8 cellular contexts compared by ENCODE assay signal in the genomic region with DNA sequence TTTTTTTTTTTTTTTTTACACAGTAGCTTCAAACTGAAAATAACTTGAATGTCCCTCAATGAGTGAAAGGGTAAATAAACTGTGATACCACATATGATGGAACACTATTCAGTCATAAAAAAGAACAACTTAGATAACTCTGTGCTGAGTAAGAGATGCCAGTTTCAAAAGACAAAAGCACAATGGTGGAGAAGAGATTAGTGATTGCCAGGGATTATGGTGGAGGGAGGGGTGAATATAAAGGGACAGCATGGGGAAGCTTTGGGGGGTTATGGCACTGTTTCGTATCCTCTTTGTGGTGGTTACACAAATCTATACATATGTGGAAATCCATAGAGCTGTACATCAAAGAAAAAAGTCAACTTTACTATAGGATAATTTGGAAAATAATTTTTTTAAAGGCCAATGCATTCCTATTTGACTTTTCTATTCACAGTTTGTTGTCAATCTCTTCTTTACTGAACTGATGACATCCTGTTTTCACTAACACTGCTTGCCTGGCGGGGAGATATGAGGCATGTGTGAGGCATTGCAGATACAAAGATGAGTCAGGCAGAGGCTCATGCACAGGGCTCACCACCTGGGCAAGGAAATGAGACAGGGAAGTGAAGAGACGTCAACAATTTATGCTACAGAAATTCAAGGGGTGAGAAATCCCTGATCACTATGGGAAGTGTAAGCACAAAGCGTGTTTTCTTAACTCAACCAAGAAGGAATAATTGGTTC.
DNase-seq lines count a peak whose midpoint lies in the region; FAIRE-seq and TF ChIP-seq lines count a peak whose summit lies in the region.

No MANE protein-coding gene starts in this region.

- H3K36me3 ChIP-seq in GM06990 (ENCODE audit: control insufficient read depth, insufficient read depth, low read length): no peaks in the 10 kb centered on the region

- DNase-seq in GM06990 (ENCODE audit: extremely low read depth, insufficient read length) (peak; percentile 26), H54 (ENCODE audit: insufficient read length, low spot score) (peak; percentile 10), NB4 (ENCODE audit: low read depth) (peak; percentile 10), islet precursor cell (peak; percentile 88), NCI-H2171 (lab: John Stamatoyannopoulos, UW) (no peak), KG1 (lab: John Stamatoyannopoulos, UW) (no peak)
- peak; percentile 65 to 68 for DNase-seq in activated T-cell treated with anti-CD3 and anti-CD28 coated beads, Interleukin-2, amount 50 U/mL, for 48 hours
- DNase-seq in stimulated activated CD8-positive, alpha-beta memory T cell treated with anti-CD3 and anti-CD28 coated beads, Interleukin-7, amount 100 ng/mL, for 48 hours (ENCODE audit: extremely low read depth in 1 of 2, low read depth in 1 of 2): peak; percentile 21 to 68

- H3K4me3 ChIP-seq in GM06990 (replicated peaks; ENCODE audit: low read depth, low read length): no peak overlapping the region
- H3K4me3 ChIP-seq in NB4 (ENCODE audit: low read depth, low read length): no peak overlapping the region

- TF ChIP-seq CTCF in GM06990 (IDR thresholded peaks at IDR 0.05; ENCODE audit: insufficient read depth, low read length, poor library complexity, severe bottlenecking) (no peak), NB4 (IDR thresholded peaks at IDR 0.05; ENCODE audit: low read depth, low read length) (no peak)

- peak; percentile 87 for FAIRE-seq in H54 (lab: Jason Lieb, UNC)

- no peaks in the 10 kb centered on the region for H3K27me3 ChIP-seq in GM06990 (replicated peaks; ENCODE audit: control insufficient read depth, insufficient read depth, low read length)

- TF ChIP-seq POLR2A in H54 (IDR thresholded peaks at IDR 0.05; ENCODE audit: low read depth, low read length): no peak
- no peak for TF ChIP-seq POLR2A in NB4 (IDR thresholded peaks at IDR 0.05; ENCODE audit: extremely low read depth, insufficient read length)

Comparison
In these comparisons a context has a peak if more than half of its experiments do, and no peak if none do; other contexts are left out.
1. DNase-seq: peak in GM06990 (single experiment), H54 (single experiment), NB4 (single experiment), activated T-cell treated with anti-CD3 and anti-CD28 coated beads, Interleukin-2, amount 50 U/mL, for 48 hours (2 of 2), islet precursor cell (single experiment) and stimulated activated CD8-positive, alpha-beta memory T cell treated with anti-CD3 and anti-CD28 coated beads, Interleukin-7, amount 100 ng/mL, for 48 hours (2 of 2); none in NCI-H2171 (single experiment) and KG1 (single experiment).